In the genomic region with DNA sequence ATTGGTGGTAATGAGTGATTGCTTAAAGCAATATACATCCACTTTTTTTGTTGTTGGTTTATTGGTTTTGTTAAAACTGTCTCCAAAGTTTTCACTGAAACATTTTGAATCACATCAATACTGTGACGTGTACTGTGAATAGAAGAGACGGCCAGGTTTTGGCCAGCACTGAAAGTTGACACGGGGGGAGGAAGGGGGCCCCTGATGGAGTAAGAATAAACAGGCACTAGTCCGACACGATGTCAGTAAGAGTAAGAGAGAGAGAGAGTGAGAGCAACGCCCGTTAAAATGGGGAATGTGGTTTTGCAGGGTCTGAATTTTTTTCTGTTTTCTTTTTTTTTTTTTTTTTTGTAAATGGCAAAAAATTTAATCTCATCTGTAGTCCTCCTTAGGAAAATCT, we compare ENCODE assay signal across 11 cellular contexts.
"Had no signal": no experiment of that assay in that cellular context is flagged by ENCODE, and none has a peak within 500 bp of the region (broad histone marks: within the 10 kb centered on the region; RNA-seq: fewer than 3 reads in every experiment).

No MANE protein-coding gene starts in this region.

- DNase-seq: activated CD4-positive, alpha-beta T cell treated with anti-CD3 and anti-CD28 coated beads, Interleukin-2, amount 50 U/mL, for 1 hour; activated CD8-positive, alpha-beta memory T cell treated with anti-CD3 and anti-CD28 coated beads, Interleukin-2, amount 10 ng/mL, durations not matched to agents 7 days and 5 days; activated naive CD4-positive, alpha-beta T cell treated with Interleukin-2 at 50 U/mL for 16 hours; effector CD4-positive, alpha-beta T cell; foreskin keratinocyte; naive B cell; SHP77 had no signal

- H3K9me3 Mint-ChIP-seq: naive B cell; T-helper 1 cell treated with Interleukin-12 subunit alpha and Interleukin-12 subunit beta and Interleukin-4 antibody, amounts not matched to agents 30 μg/mL and 1 μg/mL, for 36 hours had no signal

- H3K27ac ChIP-seq: foreskin keratinocyte had no signal

- H3K4me1 Mint-ChIP-seq: naive B cell had no signal

- H3K4me3 ChIP-seq: smooth muscle cell, tibial nerve had no signal

- H3K27me3 ChIP-seq: foreskin keratinocyte, tibial nerve had no signal

- H3K4me1 ChIP-seq: foreskin keratinocyte, tibial nerve had no signal

- H3K27ac Mint-ChIP-seq: T-helper 1 cell treated with Interleukin-12 subunit alpha and Interleukin-12 subunit beta and Interleukin-4 antibody, amounts not matched to agents 30 μg/mL and 1 μg/mL, for 36 hours had no signal

- H3K4me3 Mint-ChIP-seq: activated CD8-positive, alpha-beta memory T cell treated with anti-CD3 and anti-CD28 coated beads, Interleukin-2, amount 10 ng/mL, durations not matched to agents 7 days and 5 days; naive B cell; T-helper 1 cell treated with Interleukin-12 subunit alpha and Interleukin-12 subunit beta and Interleukin-4 antibody, amounts not matched to agents 30 μg/mL and 1 μg/mL, for 36 hours had no signal

- H3K27me3 Mint-ChIP-seq: activated CD8-positive, alpha-beta memory T cell treated with anti-CD3 and anti-CD28 coated beads, Interleukin-2, amount 10 ng/mL, durations not matched to agents 7 days and 5 days; naive B cell had no signal

- ATAC-seq: activated CD8-positive, alpha-beta memory T cell treated with anti-CD3 and anti-CD28 coated beads, Interleukin-2, amount 10 ng/mL, durations not matched to agents 7 days and 5 days; foreskin keratinocyte; SK-N-SH treated with all-trans-retinoic acid at 6 μM for 48 hours had no signal

- H3K9me3 ChIP-seq: tibial nerve had no signal
